Comparison of ENCODE assay signal across 8 cellular contexts in genomic region chr2:85433511-85434089, GRCh38. TPM values are rescaled to one million over a fixed set of nuclear protein-coding genes. Genes with fewer than 3 reads are reported as not detected.
DNase-seq lines count a peak whose midpoint lies in the region; ATAC-seq and TF ChIP-seq lines count a peak whose summit lies in the region.

No MANE protein-coding gene starts in this region.

- POLR2A ChIA-PET in activated CD8-positive, alpha-beta T cell treated with anti-CD3 and anti-CD28 coated beads for 36 hours (lab: Charles Lee): interaction anchor here (0.9 to 24.1 kb wide), 2 partner anchors 108 to 204 kb away, joined by 3 to 382 read pairs; partner anchors contain the start of gene MAT2A

- peak overlapping the region; percentile 12 for H3K27ac Mint-ChIP-seq in neural crest cell (ENCODE audit: unreplicated experiment)
- H3K27ac Mint-ChIP-seq in activated CD8-positive, alpha-beta T cell treated with anti-CD3 and anti-CD28 coated beads for 36 hours: no peak overlapping the region

- no peaks in the 10 kb centered on the region for H3K9me3 Mint-ChIP-seq in neural crest cell
- no peaks in the 10 kb centered on the region for H3K9me3 Mint-ChIP-seq in activated CD8-positive, alpha-beta T cell treated with anti-CD3 and anti-CD28 coated beads for 36 hours

- no peaks in the 10 kb centered on the region for H3K27me3 Mint-ChIP-seq in neural crest cell (ENCODE audit: low read depth)
- H3K27me3 Mint-ChIP-seq in activated CD8-positive, alpha-beta T cell treated with anti-CD3 and anti-CD28 coated beads for 36 hours: no peaks in the 10 kb centered on the region

- intact Hi-C loops in activated CD8-positive, alpha-beta T cell treated with anti-CD3 and anti-CD28 coated beads for 36 hours (cut with micrococcal nuclease): no loop called here

- H3K36me3 Mint-ChIP-seq in neural crest cell (ENCODE audit: low read depth): no peaks in the 10 kb centered on the region
- no peaks in the 10 kb centered on the region for H3K36me3 Mint-ChIP-seq in activated CD8-positive, alpha-beta T cell treated with anti-CD3 and anti-CD28 coated beads for 36 hours (ENCODE audit: low read depth)

- no peaks in the 10 kb centered on the region for H3K27me3 ChIP-seq in NT2/D1 (ENCODE audit: insufficient read depth, insufficient read length)

- no peak overlapping the region for H3K4me3 ChIP-seq in NT2/D1 (ENCODE audit: insufficient read length, low read depth)

- CTCF ChIA-PET in activated CD8-positive, alpha-beta T cell treated with anti-CD3 and anti-CD28 coated beads for 36 hours (lab: Charles Lee): interaction anchor here (1.1 kb wide), 1 partner anchor 118 kb away, joined by 5 read pairs; no protein-coding TSS in a partner anchor

- H3K4me3 Mint-ChIP-seq in neural crest cell: no peak overlapping the region
- no peak overlapping the region for H3K4me3 Mint-ChIP-seq in activated CD8-positive, alpha-beta T cell treated with anti-CD3 and anti-CD28 coated beads for 36 hours

- no peak for TF ChIP-seq CTCF in neural crest cell (conservative IDR thresholded peaks at IDR 0.05)
- TF ChIP-seq CTCF in activated CD8-positive, alpha-beta T cell treated with anti-CD3 and anti-CD28 coated beads for 36 hours (IDR thresholded peaks at IDR 0.05): no peak

- peaks cover 43% of the 10 kb centered on the region for H3K4me1 ChIP-seq in NT2/D1 (ENCODE audit: insufficient read depth, insufficient read length)

- H3K4me1 Mint-ChIP-seq in neural crest cell: peaks cover 38% of the 10 kb centered on the region
- peaks cover 19% of the 10 kb centered on the region for H3K4me1 Mint-ChIP-seq in activated CD8-positive, alpha-beta T cell treated with anti-CD3 and anti-CD28 coated beads for 36 hours (ENCODE audit: low read depth)

- H3K9ac ChIP-seq in NT2/D1 (ENCODE audit: insufficient read length, low read depth): peak overlapping the region; percentile 2

- no peaks in the 10 kb centered on the region for H3K36me3 ChIP-seq in NT2/D1 (ENCODE audit: insufficient read depth, insufficient read length, low read length)

- ATAC-seq in activated CD8-positive, alpha-beta T cell treated with anti-CD3 and anti-CD28 coated beads for 36 hours: no peak
- no peak for ATAC-seq in HG02763 (IDR thresholded peaks at IDR 0.05; ENCODE audit: unreplicated experiment)

- H3K9me3 ChIP-seq in NT2/D1 (ENCODE audit: insufficient read depth, low read length): no peaks in the 10 kb centered on the region

- DNase-seq in DMS 273 (lab: John Stamatoyannopoulos, UW; ENCODE audit: unreplicated experiment) (peak; percentile 98), NT2/D1 (ENCODE audit: low read depth, low spot score) (no peak), fibroblast of gingiva (ENCODE audit: low read depth) (peak; percentile 98), neural crest cell (ENCODE audit: low read depth, low spot score) (no peak), NCI-H526 treated with DMSO at 0.1 percent for 48 hours (lab: John Stamatoyannopoulos, UW) (no peak), CD1c-positive myeloid dendritic cell (ENCODE audit: extremely low spot score) (no peak)
- no peak for DNase-seq in activated CD8-positive, alpha-beta T cell treated with anti-CD3 and anti-CD28 coated beads for 36 hours

RNA-seq across cellular contexts. Expression of gene SH2D6, which starts 15.1 kb away (rescaled TPM):
- 0.34 and 1.2 TPM in 2 replicates for total RNA-seq in neural crest cell
- total RNA-seq in activated CD8-positive, alpha-beta T cell treated with anti-CD3 and anti-CD28 coated beads for 36 hours: under 1 TPM; 0.77 to 0.96 TPM

RNA-seq across cellular contexts. Expression of gene CAPG, which starts 23.4 kb away (rescaled TPM):
- total RNA-seq in neural crest cell: 24.3 and 32.6 TPM in 2 replicates
- 10 to 100 TPM; 18.7 to 19.3 TPM for total RNA-seq in activated CD8-positive, alpha-beta T cell treated with anti-CD3 and anti-CD28 coated beads for 36 hours

Comparison
In these comparisons a context has a peak if more than half of its experiments do, and no peak if none do; other contexts are left out.
1. DNase-seq: peak in DMS 273 (single experiment) and fibroblast of gingiva (single experiment); none in NT2/D1 (single experiment), neural crest cell (single experiment), NCI-H526 treated with DMSO at 0.1 percent for 48 hours (single experiment), CD1c-positive myeloid dendritic cell (single experiment) and activated CD8-positive, alpha-beta T cell treated with anti-CD3 and anti-CD28 coated beads for 36 hours (single experiment).